25 cellular contexts compared by ENCODE assay signal in the genomic region with DNA sequence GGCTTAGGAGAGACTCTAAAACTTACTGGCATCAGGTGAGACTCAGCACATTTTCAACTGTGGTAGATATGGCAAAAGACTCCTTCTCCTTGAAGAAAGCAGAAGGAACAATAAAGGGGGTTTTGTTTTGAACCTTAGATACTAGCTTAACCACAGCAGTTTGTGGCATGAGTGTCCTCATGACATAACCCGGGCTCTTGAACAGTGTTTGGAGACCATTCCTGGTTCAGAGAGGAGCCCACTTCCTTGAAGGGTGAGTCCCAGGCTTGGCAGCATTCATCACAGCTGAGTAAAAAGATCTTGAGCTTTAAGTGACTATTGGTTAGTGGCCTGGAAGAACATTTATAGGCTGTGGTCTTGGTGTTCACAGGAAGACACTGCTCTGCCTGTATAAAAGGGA.
"Had no signal": no experiment of that assay in that cellular context is flagged by ENCODE, and none has a peak within 500 bp of the region (broad histone marks: within the 10 kb centered on the region; RNA-seq: fewer than 3 reads in every experiment).

No MANE protein-coding gene starts in this region.

- H3K4me3 Mint-ChIP-seq: immature natural killer cell; mesothelial cell of epicardium; naive B cell; naive thymus-derived CD8-positive, alpha-beta T cell had no signal

- H3K9me3 Mint-ChIP-seq: mesothelial cell of epicardium, naive B cell had no signal

- H2AFZ ChIP-seq: hepatocyte had no signal

- H3K4me1 ChIP-seq: colonic mucosa, esophagus muscularis mucosa, foreskin keratinocyte, gastrocnemius medialis, heart left ventricle, left lung, lower lobe of right lung had no signal

- H3K4me3 ChIP-seq: colonic mucosa, dorsolateral prefrontal cortex, esophagus muscularis mucosa, gastrocnemius medialis, heart left ventricle, hepatocyte, left lung, lower lobe of right lung, mucosa of descending colon had no signal

- ATAC-seq: foreskin keratinocyte; gastrocnemius medialis; heart left ventricle; left colon; left lung; left ventricle myocardium superior; lower lobe of right lung; mucosa of descending colon; naive thymus-derived CD8-positive, alpha-beta T cell had no signal

- H3K27ac ChIP-seq: colonic mucosa, dorsolateral prefrontal cortex, esophagus muscularis mucosa, foreskin keratinocyte, gastrocnemius medialis, heart left ventricle, hepatocyte, left lung, lower lobe of right lung had no signal

- H3K36me3 Mint-ChIP-seq: immature natural killer cell; mesothelial cell of epicardium; naive B cell; naive thymus-derived CD8-positive, alpha-beta T cell had no signal

- H3K4me1 Mint-ChIP-seq: immature natural killer cell; mesothelial cell of epicardium; naive B cell; naive thymus-derived CD8-positive, alpha-beta T cell had no signal

- H3K79me2 ChIP-seq: hepatocyte had no signal

- H3K4me2 ChIP-seq: hepatocyte had no signal

- H3K9me3 ChIP-seq: colonic mucosa, esophagus muscularis mucosa, gastrocnemius medialis, heart left ventricle, left lung, lower lobe of right lung, mucosa of descending colon had no signal

- H3K27me3 Mint-ChIP-seq: naive B cell had no signal

- H3K27me3 ChIP-seq: colonic mucosa, dorsolateral prefrontal cortex, esophagus muscularis mucosa, foreskin keratinocyte, gastrocnemius medialis, heart left ventricle, hepatocyte, left lung had no signal

- H3K27ac Mint-ChIP-seq: immature natural killer cell; mesothelial cell of epicardium; naive B cell; naive thymus-derived CD8-positive, alpha-beta T cell had no signal

- DNase-seq: colonic mucosa; cortex of kidney; dermis blood vessel endothelial cell; dorsolateral prefrontal cortex; effector CD4-positive, alpha-beta T cell; effector memory CD4-positive, alpha-beta T cell; foreskin keratinocyte; gastrocnemius medialis; heart left ventricle; hypothalamus; immature natural killer cell; islet precursor cell; kidney; kidney glomerular epithelial cell; left colon; left lung; left ventricle myocardium superior; lower lobe of right lung; mesenchymal stem cell; mucosa of descending colon; naive B cell; naive thymus-derived CD8-positive, alpha-beta T cell had no signal

- H3K36me3 ChIP-seq: colonic mucosa, esophagus muscularis mucosa, gastrocnemius medialis, heart left ventricle, left lung, lower lobe of right lung had no signal
